ENCODE assay signal across 26 cellular contexts in genomic region chr6:25277401-25277800, GRCh38. TPM values are rescaled to one million over a fixed set of nuclear protein-coding genes. Genes with fewer than 3 reads are reported as not detected.
A peak's percentile ranks its signal among the peaks of the same experiment; 100 is the strongest.
DNase-seq lines count a peak whose midpoint lies in the region; ATAC-seq and TF ChIP-seq lines count a peak whose summit lies in the region.
"Had no signal": no experiment of that assay in that cellular context is flagged by ENCODE, and none has a peak within 500 bp of the region (broad histone marks: within the 10 kb centered on the region; RNA-seq: fewer than 3 reads in every experiment).

No MANE protein-coding gene starts in this region.

- H3K4me1 Mint-ChIP-seq in activated T-cell treated with anti-CD3 and anti-CD28 coated beads, Interleukin-2, amount 50 U/mL, for 24 hours (ENCODE audit: low read depth), result peaks cover 32% of the 10 kb centered on the region
- peaks cover 23% of the 10 kb centered on the region for H3K4me1 Mint-ChIP-seq in T-helper 17 cell

- no peaks in the 10 kb centered on the region for H3K36me3 ChIP-seq in hepatocyte (replicated peaks; ENCODE audit: insufficient read depth, low read depth)
- H3K36me3 ChIP-seq: ascending aorta, esophagus muscularis mucosa, heart right ventricle, upper lobe of left lung had no signal

- H3K79me2 ChIP-seq in hepatocyte, result peaks cover 20% of the 10 kb centered on the region

- peak overlapping the region; percentile 96 for H3K27ac ChIP-seq in hepatocyte
- H3K27ac ChIP-seq in coronary artery, result no peak overlapping the region
- H3K27ac ChIP-seq: heart right ventricle, HL-60 had no signal

- H4K20me1 ChIP-seq in hepatocyte (ENCODE audit: insufficient read depth, poor library complexity, severe bottlenecking), result no peaks in the 10 kb centered on the region

- ATAC-seq in T-helper 17 cell (no peak), HG03159 (IDR thresholded peaks at IDR 0.05; ENCODE audit: unreplicated experiment) (no peak)
- ATAC-seq: activated CD8-positive, alpha-beta T cell treated with anti-CD3 and anti-CD28 coated beads for 36 hours; heart right ventricle; Panc1; stimulated activated memory B cell treated with anti-CD40 and anti-IgM and Interleukin-4, amounts not matched to agents 10 μg/mL and 1 μg/mL and 100 μg/mL, for 72 hours had no signal

- H2AFZ ChIP-seq in hepatocyte, result no peak overlapping the region

- no peak overlapping the region for H3K27ac Mint-ChIP-seq in activated T-cell treated with anti-CD3 and anti-CD28 coated beads, Interleukin-2, amount 50 U/mL, for 24 hours
- no peak overlapping the region for H3K27ac Mint-ChIP-seq in T-helper 17 cell
- H3K27ac Mint-ChIP-seq: activated CD8-positive, alpha-beta T cell treated with anti-CD3 and anti-CD28 coated beads for 36 hours; activated naive CD8-positive, alpha-beta T cell treated with anti-CD3 and anti-CD28 coated beads, Interleukin-2, amount 10 ng/mL, durations not matched to agents 7 days and 5 days; mesothelial cell of epicardium; stimulated activated memory B cell treated with anti-CD40 and anti-IgM and Interleukin-4, amounts not matched to agents 10 μg/mL and 1 μg/mL and 100 μg/mL, for 72 hours had no signal

- TF ChIP-seq CTCF in hepatocyte (IDR thresholded peaks at IDR 0.05; ENCODE audit: poor library complexity) (no peak), coronary artery (IDR thresholded peaks at IDR 0.05) (no peak)

- H3K27me3 Mint-ChIP-seq in activated T-cell treated with anti-CD3 and anti-CD28 coated beads, Interleukin-2, amount 50 U/mL, for 24 hours, result peaks cover 6% of the 10 kb centered on the region
- peaks cover 35% of the 10 kb centered on the region for H3K27me3 Mint-ChIP-seq in T-helper 17 cell
- H3K27me3 Mint-ChIP-seq: activated CD8-positive, alpha-beta T cell treated with anti-CD3 and anti-CD28 coated beads for 36 hours had no signal

- H3K9me3 Mint-ChIP-seq in activated T-cell treated with anti-CD3 and anti-CD28 coated beads, Interleukin-2, amount 50 U/mL, for 24 hours, result no peaks in the 10 kb centered on the region
- H3K9me3 Mint-ChIP-seq: activated CD8-positive, alpha-beta T cell treated with anti-CD3 and anti-CD28 coated beads for 36 hours; activated naive CD8-positive, alpha-beta T cell treated with anti-CD3 and anti-CD28 coated beads, Interleukin-2, amount 10 ng/mL, durations not matched to agents 7 days and 5 days; HFFc6; mesothelial cell of epicardium; naive B cell; stimulated activated memory B cell treated with anti-CD40 and anti-IgM and Interleukin-4, amounts not matched to agents 10 μg/mL and 1 μg/mL and 100 μg/mL, for 72 hours had no signal

- H3K9me2 ChIP-seq in hepatocyte (replicated peaks; ENCODE audit: insufficient read depth), result no peaks in the 10 kb centered on the region

- H3K36me3 Mint-ChIP-seq in activated T-cell treated with anti-CD3 and anti-CD28 coated beads, Interleukin-2, amount 50 U/mL, for 24 hours (ENCODE audit: low read depth), result no peaks in the 10 kb centered on the region
- H3K36me3 Mint-ChIP-seq in T-helper 17 cell (ENCODE audit: low read depth), result peaks cover 9% of the 10 kb centered on the region
- H3K36me3 Mint-ChIP-seq: activated naive CD8-positive, alpha-beta T cell treated with anti-CD3 and anti-CD28 coated beads, Interleukin-2, amount 10 ng/mL, durations not matched to agents 7 days and 5 days; mesothelial cell of epicardium; naive B cell; stimulated activated memory B cell treated with anti-CD40 and anti-IgM and Interleukin-4, amounts not matched to agents 10 μg/mL and 1 μg/mL and 100 μg/mL, for 72 hours had no signal

- H3K4me3 ChIP-seq in hepatocyte, result no peak overlapping the region
- H3K4me3 ChIP-seq in coronary artery, result no peak overlapping the region
- H3K4me3 ChIP-seq: esophagus muscularis mucosa, heart right ventricle had no signal

- no peaks in the 10 kb centered on the region for H3K9me3 ChIP-seq in T-helper 17 cell (ENCODE audit: control insufficient read depth, low read length, poor library complexity, severe bottlenecking)
- H3K9me3 ChIP-seq in hepatocyte (ENCODE audit: low read depth), result no peaks in the 10 kb centered on the region
- H3K9me3 ChIP-seq: ascending aorta, esophagus muscularis mucosa, heart right ventricle, upper lobe of left lung had no signal

- DNase-seq in activated T-cell treated with anti-CD3 and anti-CD28 coated beads, Interleukin-2, amount 50 U/mL, for 24 hours, result no peak
- DNase-seq in activated T-cell treated with anti-CD3 and anti-CD28 coated beads for 4 hours (no peak), T-helper 17 cell (no peak), hepatocyte (ENCODE audit: low spot score) (no peak), coronary artery (ENCODE audit: low spot score) (no peak), NCI-H1436 (lab: John Stamatoyannopoulos, UW) (no peak), GF-D8 (lab: John Stamatoyannopoulos, UW) (no peak)
- DNase-seq: 8988T; activated CD8-positive, alpha-beta T cell treated with anti-CD3 and anti-CD28 coated beads for 36 hours; activated naive CD8-positive, alpha-beta T cell treated with anti-CD3 and anti-CD28 coated beads, Interleukin-2, amount 10 ng/mL, durations not matched to agents 7 days and 5 days; GOT3; heart right ventricle; HFFc6; KG1; NCI-H1417; NCI-H2081; Right ventricle myocardium superior; upper lobe of left lung had no signal

- H3K4me3 Mint-ChIP-seq in activated T-cell treated with anti-CD3 and anti-CD28 coated beads, Interleukin-2, amount 50 U/mL, for 24 hours, result peak overlapping the region; percentile 77
- H3K4me3 Mint-ChIP-seq in T-helper 17 cell, result peak overlapping the region; percentile 41

- no peaks in the 10 kb centered on the region for H3K27me3 ChIP-seq in hepatocyte
- H3K27me3 ChIP-seq: ascending aorta, upper lobe of left lung had no signal

- peak overlapping the region; percentile 91 for H3K4me2 ChIP-seq in hepatocyte

- peaks cover 22% of the 10 kb centered on the region for H3K4me1 ChIP-seq in hepatocyte (ENCODE audit: insufficient read depth)

RNA-seq across cellular contexts. Expression of gene CARMIL1, which starts 1.8 kb away (rescaled TPM):
- total RNA-seq in T-helper 17 cell (1 to 10 TPM; 3.5 to 4.8 TPM), hepatocyte (37.3 and 40.6 TPM in 2 replicates)
- 15.5 and 19.5 TPM in 2 replicates for polyA plus RNA-seq in hepatocyte
